ENCODE assay signal across 2 cellular contexts in genomic region chr11:64764753-64765152, GRCh38.
TF ChIP-seq lines count a peak whose summit lies in the region.

No MANE protein-coding gene starts in this region.

TF ChIP-seq in HEK293, 187 proteins besides CTCF, POLR2A, EP300 and RAD21:
- no peak for TF ChIP-seq ZBTB44 (tag by site-specific recombination; IDR thresholded peaks at IDR 0.05)

TF ChIP-seq in GM12878, 131 proteins besides CTCF, POLR2A, EP300 and RAD21:
- TF ChIP-seq ZZZ3 (IDR thresholded peaks at IDR 0.05; ENCODE audit: control insufficient read depth, insufficient read length, low read depth): no peak
- TF ChIP-seq JUND (IDR thresholded peaks at IDR 0.05; ENCODE audit: low read depth, low read length): no peak
- no peak for TF ChIP-seq SMAD1 (IDR thresholded peaks at IDR 0.05; ENCODE audit: low read depth, partially characterized antibody)
- no peak for TF ChIP-seq IKZF2 (IDR thresholded peaks at IDR 0.05)
- TF ChIP-seq E4F1 (IDR thresholded peaks at IDR 0.05; ENCODE audit: borderline replicate concordance, partially characterized antibody): no peak
- TF ChIP-seq CREM (IDR thresholded peaks at IDR 0.05; ENCODE audit: low read depth): no peak
- peak; percentile 67; the same call in 1 of the 2 replicates for TF ChIP-seq POLR2AphosphoS5 (IDR thresholded peaks at IDR 0.05; ENCODE audit: low read length)
- TF ChIP-seq NFIC (IDR thresholded peaks at IDR 0.05; ENCODE audit: low read depth, low read length): no peak
